ENCODE assay signal across 8 cellular contexts in the genomic region with DNA sequence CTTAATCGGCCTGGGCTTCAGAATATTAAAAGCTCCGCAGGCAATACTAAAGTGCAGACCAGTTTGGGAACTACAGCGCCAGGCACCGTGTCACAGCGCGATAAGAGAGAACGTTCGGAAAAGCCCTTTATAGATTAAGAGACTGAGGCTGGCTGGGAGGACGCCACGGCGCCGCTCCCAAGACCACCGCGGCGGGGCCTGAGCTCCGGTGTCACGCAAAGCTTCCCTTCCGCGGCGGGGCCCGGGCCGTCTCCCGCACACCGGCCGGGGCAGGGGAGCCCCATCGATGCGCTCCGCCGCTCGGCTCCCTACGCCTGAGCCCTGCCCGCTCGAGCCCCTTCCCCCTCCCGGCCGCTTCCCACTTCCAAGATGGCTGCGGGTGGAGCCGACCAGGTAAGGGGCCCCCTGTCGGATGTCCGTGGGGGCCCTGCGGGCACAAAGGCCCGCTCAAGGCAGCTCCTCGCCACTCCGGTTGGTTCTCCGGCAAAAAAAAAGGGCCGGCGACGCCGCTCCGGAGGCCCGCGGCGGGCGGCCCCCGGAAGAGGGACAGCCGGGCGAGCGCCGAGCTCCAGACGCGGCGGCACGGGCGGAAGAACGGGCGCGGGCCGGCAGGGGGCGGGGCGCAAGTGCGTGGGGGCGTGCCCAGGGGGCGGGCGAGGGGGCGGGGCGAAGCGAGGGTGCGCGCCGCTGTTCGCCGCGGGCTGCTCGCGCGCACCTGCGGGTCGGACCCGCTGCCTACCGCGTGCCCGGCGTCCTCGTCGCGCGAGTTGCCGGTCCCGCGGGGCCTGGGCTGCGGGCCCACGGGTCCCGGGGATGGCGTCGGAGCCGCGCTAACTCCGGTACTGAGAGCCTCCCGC. TPM values are rescaled to one million over a fixed set of nuclear protein-coding genes. Genes with fewer than 3 reads are reported as not detected.
DNase-seq lines count a peak whose midpoint lies in the region; ATAC-seq and TF ChIP-seq lines count a peak whose summit lies in the region.

A gene with protein sequence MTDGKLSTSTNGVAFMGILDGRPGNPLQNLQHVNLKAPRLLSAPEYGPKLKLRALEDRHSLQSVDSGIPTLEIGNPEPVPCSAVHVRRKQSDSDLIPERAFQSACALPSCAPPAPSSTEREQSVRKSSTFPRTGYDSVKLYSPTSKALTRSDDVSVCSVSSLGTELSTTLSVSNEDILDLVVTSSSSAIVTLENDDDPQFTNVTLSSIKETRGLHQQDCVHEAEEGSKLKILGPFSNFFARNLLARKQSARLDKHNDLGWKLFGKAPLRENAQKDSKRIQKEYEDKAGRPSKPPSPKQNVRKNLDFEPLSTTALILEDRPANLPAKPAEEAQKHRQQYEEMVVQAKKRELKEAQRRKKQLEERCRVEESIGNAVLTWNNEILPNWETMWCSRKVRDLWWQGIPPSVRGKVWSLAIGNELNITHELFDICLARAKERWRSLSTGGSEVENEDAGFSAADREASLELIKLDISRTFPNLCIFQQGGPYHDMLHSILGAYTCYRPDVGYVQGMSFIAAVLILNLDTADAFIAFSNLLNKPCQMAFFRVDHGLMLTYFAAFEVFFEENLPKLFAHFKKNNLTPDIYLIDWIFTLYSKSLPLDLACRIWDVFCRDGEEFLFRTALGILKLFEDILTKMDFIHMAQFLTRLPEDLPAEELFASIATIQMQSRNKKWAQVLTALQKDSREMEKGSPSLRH (plus strand): TSS at position 714 of the 857 bp plus-strand sequence. CDS start 13,564 bp downstream, outside the sequence.

- H3K4me3 Mint-ChIP-seq in chondrocyte (ENCODE audit: unreplicated experiment): peak within 1 kb of the TSS; percentile 92

- peaks cover 4% of the 10 kb centered on the region for H3K27me3 Mint-ChIP-seq in chondrocyte (ENCODE audit: low read depth)

- no peaks in the 10 kb centered on the region for H3K9me3 Mint-ChIP-seq in chondrocyte (ENCODE audit: low read depth)

- H3K27me3 ChIP-seq in layer of hippocampus (ENCODE audit: control insufficient read depth, insufficient read depth, low read length): no peaks in the 10 kb centered on the region

- CTCF ChIA-PET in AG04449 (lab: Yijun Ruan, JAX): interaction anchor here (0.9 to 4.5 kb wide), 19 partner anchors 9 to 193 kb away, joined by 3 to 72 read pairs (median 5); a partner anchor contains a TSS

- POLR2A ChIA-PET in AG04449 (lab: Yijun Ruan, JAX): interaction anchor here (0.5 to 1.6 kb wide), 12 partner anchors 9 to 250 kb away, joined by 3 to 10 read pairs (median 4); a partner anchor contains a TSS

- peak within 1 kb of the TSS; percentile 71 for H3K4me3 ChIP-seq in AG04449 (ENCODE audit: low read depth, low read length)

- ATAC-seq in GM18868 (IDR thresholded peaks at IDR 0.05; ENCODE audit: unreplicated experiment): peak; percentile 85
- ATAC-seq in HG03103 (IDR thresholded peaks at IDR 0.05; ENCODE audit: low read depth, unreplicated experiment): peak; percentile 79

- peaks cover 29% of the 10 kb centered on the region for H3K4me1 Mint-ChIP-seq in chondrocyte (ENCODE audit: low read depth)

- peaks cover 2% of the 10 kb centered on the region for H3K36me3 Mint-ChIP-seq in chondrocyte (ENCODE audit: low read depth)

- H3K27ac ChIP-seq in layer of hippocampus (ENCODE audit: low read depth, low read length): peak within 1 kb of the TSS; percentile 96

- no peak for DNase-seq in AG04449 (ENCODE audit: low read depth, low spot score)
- DNase-seq in NCI-H2227 (lab: John Stamatoyannopoulos, UW; ENCODE audit: unreplicated experiment): peak; percentile 85
- peak; percentile 76 for DNase-seq in activated CD4-positive, alpha-beta T cell treated with anti-CD3 and anti-CD28 coated beads for 24 hours (ENCODE audit: low read depth in 2 of 2)
- DNase-seq in chondrocyte (ENCODE audit: low spot score): no peak
- peak; percentile 83 to 86 for DNase-seq in stimulated activated CD4-positive, alpha-beta T cell treated with anti-CD3 and anti-CD28 coated beads, Interleukin-1b, Interleukin-23, amount 100 ng/mL, for 4 hours (ENCODE audit: low read depth in 2 of 2)

- peak; percentile 21 for TF ChIP-seq CTCF in AG04449 (IDR thresholded peaks at IDR 0.05; ENCODE audit: insufficient read depth, low read length, missing control alignments)
- TF ChIP-seq CTCF in chondrocyte (IDR thresholded peaks at IDR 0.05): peak; percentile 65

- peak within 1 kb of the TSS; percentile 85 for H3K27ac Mint-ChIP-seq in chondrocyte (ENCODE audit: unreplicated experiment)

RNA-seq across cellular contexts. Expression of the gene that starts here (rescaled TPM):
- 24.2 to 29.1 TPM (median 25.2 TPM) in 3 replicates for total RNA-seq in chondrocyte

Comparison
In these comparisons a context has a peak if more than half of its experiments do, and no peak if none do; other contexts are left out.
1. DNase-seq: peak in NCI-H2227 (single experiment), activated CD4-positive, alpha-beta T cell treated with anti-CD3 and anti-CD28 coated beads for 24 hours (2 of 2) and stimulated activated CD4-positive, alpha-beta T cell treated with anti-CD3 and anti-CD28 coated beads, Interleukin-1b, Interleukin-23, amount 100 ng/mL, for 4 hours (2 of 2); none in AG04449 (single experiment) and chondrocyte (single experiment).